Comparison of ENCODE assay signal across 14 cellular contexts in the genomic region with DNA sequence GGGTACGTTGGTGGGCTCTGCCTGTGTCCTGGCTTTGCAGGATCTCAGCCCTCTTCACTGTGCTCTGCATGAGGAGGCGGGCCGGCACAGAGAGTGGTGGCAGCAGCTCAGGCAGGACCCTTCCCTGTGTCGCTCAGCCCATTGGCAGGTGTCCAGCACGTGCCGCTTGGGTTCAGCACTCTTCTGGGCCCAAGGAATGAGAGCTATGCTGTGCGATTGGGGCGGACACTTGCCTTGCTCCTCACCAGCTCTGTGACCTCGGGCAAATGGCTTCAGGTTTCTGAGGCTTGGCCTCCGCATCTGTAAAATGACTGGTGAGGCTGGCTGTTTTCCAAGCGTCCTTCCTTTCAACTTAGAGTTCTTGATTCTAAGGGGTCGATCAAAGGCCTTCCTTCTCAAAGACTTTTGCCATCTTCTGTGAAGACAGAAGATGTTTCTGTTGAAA. TPM values are rescaled to one million over a fixed set of nuclear protein-coding genes. Genes with fewer than 3 reads are reported as not detected.
DNase-seq lines count a peak whose midpoint lies in the region; ATAC-seq and TF ChIP-seq lines count a peak whose summit lies in the region.
"Had no signal": no experiment of that assay in that cellular context is flagged by ENCODE, and none has a peak within 500 bp of the region (broad histone marks: within the 10 kb centered on the region; RNA-seq: fewer than 3 reads in every experiment).

No MANE protein-coding gene starts in this region.

- no peak for ATAC-seq in GM18909 (IDR thresholded peaks at IDR 0.05; ENCODE audit: poor library complexity, unreplicated experiment)

- H3K9me3 Mint-ChIP-seq in nephron progenitor cell (no peaks in the 10 kb centered on the region), type B pancreatic cell (no peaks in the 10 kb centered on the region)

- H3K4me1 ChIP-seq in vagina, result peaks cover 26% of the 10 kb centered on the region
- H3K4me1 ChIP-seq: breast epithelium, gastrocnemius medialis had no signal

- intact Hi-C loops in vagina (cut with DNase I), result no loop called here

- no peaks in the 10 kb centered on the region for H3K9me3 ChIP-seq in vagina
- H3K9me3 ChIP-seq: breast epithelium, gastrocnemius medialis, upper lobe of left lung had no signal

- no peaks in the 10 kb centered on the region for H3K27me3 ChIP-seq in vagina
- H3K27me3 ChIP-seq: breast epithelium, gastrocnemius medialis, upper lobe of left lung had no signal

- no peak for TF ChIP-seq POLR2A in vagina (IDR thresholded peaks at IDR 0.05)

- no peak overlapping the region for H3K4me3 Mint-ChIP-seq in nephron progenitor cell
- no peak overlapping the region for H3K4me3 Mint-ChIP-seq in type B pancreatic cell

- peak overlapping the region; percentile 39 for H3K27ac Mint-ChIP-seq in nephron progenitor cell
- no peak overlapping the region for H3K27ac Mint-ChIP-seq in type B pancreatic cell

- H3K4me1 Mint-ChIP-seq in nephron progenitor cell (peaks cover 68% of the 10 kb centered on the region), type B pancreatic cell (ENCODE audit: unreplicated experiment) (peaks cover 38% of the 10 kb centered on the region)

- H3K27me3 Mint-ChIP-seq in nephron progenitor cell (ENCODE audit: low read depth, poor library complexity) (peaks cover 10% of the 10 kb centered on the region), type B pancreatic cell (no peaks in the 10 kb centered on the region)

- peak overlapping the region; percentile 57 for H3K27ac ChIP-seq in vagina
- H3K27ac ChIP-seq: WERI-Rb-1 had no signal

- H3K36me3 ChIP-seq in vagina, result no peaks in the 10 kb centered on the region
- H3K36me3 ChIP-seq: breast epithelium, gastrocnemius medialis, upper lobe of left lung, WERI-Rb-1 had no signal

- peak; percentile 5 for DNase-seq in activated CD8-positive, alpha-beta memory T cell treated with anti-CD3 and anti-CD28 coated beads, Interleukin-2, amount 50 U/mL, for 4 hours
- no peak for DNase-seq in activated CD8-positive, alpha-beta memory T cell treated with anti-CD3 and anti-CD28 coated beads for 24 hours
- DNase-seq in fibroblast of the aortic adventitia (ENCODE audit: low read depth) (no peak), nephron progenitor cell (no peak), vagina (ENCODE audit: extremely low spot score in 2 of 2) (no peak), type B pancreatic cell (ENCODE audit: extremely low spot score, unreplicated experiment) (no peak), NCI-H446 (lab: John Stamatoyannopoulos, UW) (no peak)
- DNase-seq: 8988T, NCI-H1105, upper lobe of left lung, WERI-Rb-1 had no signal

- H3K4me3 ChIP-seq in fibroblast of the aortic adventitia (ENCODE audit: low read depth, low read length), result peak overlapping the region; percentile 35
- no peak overlapping the region for H3K4me3 ChIP-seq in vagina
- H3K4me3 ChIP-seq: breast epithelium, gastrocnemius medialis, upper lobe of left lung had no signal

- H3K36me3 Mint-ChIP-seq in nephron progenitor cell (ENCODE audit: low read depth) (no peaks in the 10 kb centered on the region), type B pancreatic cell (no peaks in the 10 kb centered on the region)

- no peak for TF ChIP-seq CTCF in fibroblast of the aortic adventitia (IDR thresholded peaks at IDR 0.05; ENCODE audit: insufficient read depth, low read length)
- no peak for TF ChIP-seq CTCF in nephron progenitor cell (IDR thresholded peaks at IDR 0.05)
- no peak for TF ChIP-seq CTCF in vagina (IDR thresholded peaks at IDR 0.05)
- no peak for TF ChIP-seq CTCF in type B pancreatic cell (conservative IDR thresholded peaks at IDR 0.05)

RNA-seq across cellular contexts. Expression of gene GLI2, which starts 35.5 kb away (rescaled TPM):
- total RNA-seq in fibroblast of the aortic adventitia (ENCODE audit: low replicate concordance) (1.9 and 5.3 TPM in 2 replicates), vagina (16.2 TPM), type B pancreatic cell (ENCODE audit: low replicate concordance) (10.5 and 28.6 TPM in 2 replicates)
